In genomic region chr16:25587783-25588182, GRCh38 we compare ENCODE assay signal across 33 cellular contexts.
DNase-seq lines count a peak whose midpoint lies in the region; ATAC-seq, FAIRE-seq and TF ChIP-seq lines count a peak whose summit lies in the region.
"Had no signal": no experiment of that assay in that cellular context is flagged by ENCODE, and none has a peak within 500 bp of the region (broad histone marks: within the 10 kb centered on the region; RNA-seq: fewer than 3 reads in every experiment).

No MANE protein-coding gene starts in this region.

- ATAC-seq in HepG2 (no peak), right lobe of liver (no peak)
- ATAC-seq in activated CD8-positive, alpha-beta memory T cell treated with anti-CD3 and anti-CD28 coated beads, Interleukin-2, amount 10 ng/mL, durations not matched to agents 7 days and 5 days, result no peak
- ATAC-seq: A549; CD8-positive, alpha-beta T cell had no signal

- no peaks in the 10 kb centered on the region for H3K36me3 Mint-ChIP-seq in activated CD8-positive, alpha-beta memory T cell treated with anti-CD3 and anti-CD28 coated beads, Interleukin-2, amount 10 ng/mL, durations not matched to agents 7 days and 5 days
- H3K36me3 Mint-ChIP-seq: CD14-positive monocyte; CD4-positive, alpha-beta memory T cell; CD4-positive, CD25-positive, alpha-beta regulatory T cell; CD8-positive, alpha-beta memory T cell; CD8-positive, alpha-beta T cell had no signal

- no peak for DNase-seq in HepG2 (ENCODE audit: low spot score)
- DNase-seq in right lobe of liver, result no peak
- DNase-seq in WERI-Rb-1, result no peak
- DNase-seq in activated CD8-positive, alpha-beta memory T cell treated with anti-CD3 and anti-CD28 coated beads, Interleukin-2, amount 10 ng/mL, durations not matched to agents 7 days and 5 days, result no peak
- DNase-seq: 8988T; ACHN; AML-193; BE2C; C1 segment of cervical spinal cord; Caco-2; Calu3; CD4-positive, alpha-beta memory T cell; CD4-positive, alpha-beta T cell; CD4-positive, CD25-positive, alpha-beta regulatory T cell; CD8-positive, alpha-beta memory T cell; CD8-positive, alpha-beta T cell; COR-L47; DMS 273 treated with DMSO at 0.1 percent for 48 hours; DMS153; DMS53; DMS79; DMS79 treated with DMSO at 0.1 percent for 48 hours; DND-41; EL had no signal

- no peaks in the 10 kb centered on the region for H3K4me1 Mint-ChIP-seq in activated CD8-positive, alpha-beta memory T cell treated with anti-CD3 and anti-CD28 coated beads, Interleukin-2, amount 10 ng/mL, durations not matched to agents 7 days and 5 days
- H3K4me1 Mint-ChIP-seq: B cell; CD14-positive monocyte; CD4-positive, alpha-beta memory T cell; CD4-positive, CD25-positive, alpha-beta regulatory T cell; CD8-positive, alpha-beta memory T cell had no signal

- H3K27ac ChIP-seq in HepG2 (ENCODE audit: extremely low read length, insufficient read depth, low read length), result no peak overlapping the region
- H3K27ac ChIP-seq in right lobe of liver, result no peak overlapping the region
- peak overlapping the region; percentile 77 for H3K27ac ChIP-seq in WERI-Rb-1
- H3K27ac ChIP-seq: 22Rv1; A549; BLaER1; BLaER1 treated with 17β-estradiol and CSF1 and Interleukin-3, amounts not matched to agents 10 nM and 100 nM; C4-2B had no signal

- H3K4me1 ChIP-seq in HepG2 (ENCODE audit: insufficient read depth, low read length) (no peaks in the 10 kb centered on the region), right lobe of liver (no peaks in the 10 kb centered on the region)
- H3K4me1 ChIP-seq: A549; BE2C; BLaER1; BLaER1 treated with 17β-estradiol and CSF1 and Interleukin-3, amounts not matched to agents 10 nM and 100 nM; Caco-2 had no signal

- intact Hi-C loops in HepG2 (cut with micrococcal nuclease; ENCODE audit: unreplicated experiment) (no loop called here), right lobe of liver (cut with DNase I) (no loop called here)

- H3K9me3 ChIP-seq in HepG2 (ENCODE audit: low read length) (no peaks in the 10 kb centered on the region), right lobe of liver (no peaks in the 10 kb centered on the region), WERI-Rb-1 (ENCODE audit: severe bottlenecking) (peaks cover 10% of the 10 kb centered on the region)
- H3K9me3 ChIP-seq: A549, BE2C, BLaER1, Caco-2 had no signal

- CTCF ChIA-PET in HepG2 (lab: Yijun Ruan, JAX; ENCODE audit: low intra/inter-chr PET ratio, low total read pairs), result no interaction called here
- CTCF ChIA-PET in activated CD8-positive, alpha-beta memory T cell treated with anti-CD3 and anti-CD28 coated beads, Interleukin-2, amount 10 ng/mL, durations not matched to agents 7 days and 5 days (lab: Charles Lee), result no interaction called here

- no peak overlapping the region for H3K27ac Mint-ChIP-seq in activated CD8-positive, alpha-beta memory T cell treated with anti-CD3 and anti-CD28 coated beads, Interleukin-2, amount 10 ng/mL, durations not matched to agents 7 days and 5 days
- H3K27ac Mint-ChIP-seq: B cell; CD14-positive monocyte; CD4-positive, alpha-beta memory T cell; CD4-positive, alpha-beta T cell; CD4-positive, CD25-positive, alpha-beta regulatory T cell; CD8-positive, alpha-beta T cell had no signal

- FAIRE-seq in HepG2 (lab: Jason Lieb, UNC), result no peak
- FAIRE-seq: A204.1, A549, D721Med had no signal

- in situ Hi-C loops in HepG2 (cut with HindIII; ENCODE audit: extremely low pct_ligation_motif_present, low pct_unique_long_range_greater_than_20kb), result no loop called here

- POLR2A ChIA-PET in HepG2 (lab: Yijun Ruan, JAX), result no interaction called here

- no peaks in the 10 kb centered on the region for H4K20me1 ChIP-seq in HepG2 (ENCODE audit: insufficient read depth, low read length)
- H4K20me1 ChIP-seq: BLaER1; BLaER1 treated with 17β-estradiol and CSF1 and Interleukin-3, amounts not matched to agents 10 nM and 100 nM had no signal

- H3K4me2 ChIP-seq in HepG2 (ENCODE audit: low read depth, low read length), result no peak overlapping the region
- H3K4me2 ChIP-seq: A549; BLaER1; BLaER1 treated with 17β-estradiol and CSF1 and Interleukin-3, amounts not matched to agents 10 nM and 100 nM had no signal

- TF ChIP-seq CTCF in HepG2 (CRISPR knock-in tag; IDR thresholded peaks at IDR 0.05), result no peak
- no peak for TF ChIP-seq CTCF in right lobe of liver (IDR thresholded peaks at IDR 0.05)
- TF ChIP-seq CTCF in WERI-Rb-1 (IDR thresholded peaks at IDR 0.05; ENCODE audit: low read depth, low read length), result no peak

- TF ChIP-seq EP300 in HepG2 (IDR thresholded peaks at IDR 0.05; ENCODE audit: low read depth in 2 of 2, low read length in 2 of 2) (no peak), HepG2 (CRISPR knock-in tag; IDR thresholded peaks at IDR 0.05; ENCODE audit: borderline replicate concordance) (no peak)

- H3K9ac ChIP-seq in HepG2 (ENCODE audit: insufficient read depth, low read depth, low read length), result no peak overlapping the region
- H3K9ac ChIP-seq: BLaER1; BLaER1 treated with 17β-estradiol and CSF1 and Interleukin-3, amounts not matched to agents 10 nM and 100 nM had no signal

- H3K27me3 Mint-ChIP-seq in activated CD8-positive, alpha-beta memory T cell treated with anti-CD3 and anti-CD28 coated beads, Interleukin-2, amount 10 ng/mL, durations not matched to agents 7 days and 5 days, result no peaks in the 10 kb centered on the region

- TF ChIP-seq RAD21 in HepG2 (CRISPR knock-in tag; IDR thresholded peaks at IDR 0.05), result no peak

- H3K36me3 ChIP-seq in HepG2 (replicated peaks in 1 of 2; ENCODE audit: control insufficient read depth in 1 of 2, insufficient read depth in 2 of 2, low read length in 2 of 2) (no peaks in the 10 kb centered on the region), right lobe of liver (no peaks in the 10 kb centered on the region), WERI-Rb-1 (no peaks in the 10 kb centered on the region)
- H3K36me3 ChIP-seq: BE2C; BLaER1; BLaER1 treated with 17β-estradiol and CSF1 and Interleukin-3, amounts not matched to agents 10 nM and 100 nM had no signal

- BruUV-seq in HepG2 (replicated peaks; lab: Mats Ljungman, UMichigan), result no TSS peak

- 0% methylated on average over 1 of the region's 1 CpG for WGBS in HepG2 (ENCODE audit: low lambda C conversion rate)
- WGBS in right lobe of liver (ENCODE audit: insufficient coverage, low coverage, low lambda C conversion rate, missing lambda C conversion rate), result 12% methylated on average over 1 of the region's 1 CpG

- no peak for TF ChIP-seq POLR2A in HepG2 (IDR thresholded peaks at IDR 0.05; ENCODE audit: insufficient read depth in 1 of 2, low read depth in 2 of 2, low read length in 2 of 2)
- TF ChIP-seq POLR2A in right lobe of liver (IDR thresholded peaks at IDR 0.05), result no peak

- no peak overlapping the region for H3K4me3 Mint-ChIP-seq in activated CD8-positive, alpha-beta memory T cell treated with anti-CD3 and anti-CD28 coated beads, Interleukin-2, amount 10 ng/mL, durations not matched to agents 7 days and 5 days
- H3K4me3 Mint-ChIP-seq: B cell; CD14-positive monocyte; CD4-positive, alpha-beta memory T cell; CD4-positive, alpha-beta T cell; CD4-positive, CD25-positive, alpha-beta regulatory T cell; CD8-positive, alpha-beta T cell had no signal

- H3K4me3 ChIP-seq in HepG2 (replicated peaks in 1 of 3; ENCODE audit: insufficient read depth in 1 of 3, low read depth in 2 of 3, low read length in 3 of 3) (no peak overlapping the region), right lobe of liver (no peak overlapping the region), WERI-Rb-1 (ENCODE audit: low read depth, low read length) (no peak overlapping the region)
- H3K4me3 ChIP-seq: A549; BLaER1; BLaER1 treated with 17β-estradiol and CSF1 and Interleukin-3, amounts not matched to agents 10 nM and 100 nM had no signal

- no peak overlapping the region for H2AFZ ChIP-seq in HepG2 (ENCODE audit: low read length)

- no peaks in the 10 kb centered on the region for H3K79me2 ChIP-seq in HepG2 (ENCODE audit: insufficient read depth, low read length)

- no peaks in the 10 kb centered on the region for H3K27me3 ChIP-seq in HepG2 (ENCODE audit: control insufficient read depth in 1 of 2, insufficient read depth in 2 of 2, low read length in 2 of 2)
- H3K27me3 ChIP-seq in right lobe of liver, result no peaks in the 10 kb centered on the region
- H3K27me3 ChIP-seq in WERI-Rb-1 (ENCODE audit: insufficient read depth, low read depth, severe bottlenecking), result no peaks in the 10 kb centered on the region
- H3K27me3 ChIP-seq: BE2C; BLaER1; BLaER1 treated with 17β-estradiol and CSF1 and Interleukin-3, amounts not matched to agents 10 nM and 100 nM had no signal

- no peaks in the 10 kb centered on the region for H3K9me3 Mint-ChIP-seq in activated CD8-positive, alpha-beta memory T cell treated with anti-CD3 and anti-CD28 coated beads, Interleukin-2, amount 10 ng/mL, durations not matched to agents 7 days and 5 days (ENCODE audit: low read depth)
- H3K9me3 Mint-ChIP-seq: CD4-positive, alpha-beta T cell; CD8-positive, alpha-beta memory T cell; CD8-positive, alpha-beta T cell had no signal

TF ChIP-seq in HepG2, 621 proteins besides CTCF, POLR2A, EP300 and RAD21:
- TF ChIP-seq HNRNPK (IDR thresholded peaks at IDR 0.05; ENCODE audit: low read depth, low read length, poor library complexity, severe bottlenecking) (peak; percentile 89), PCBP2 (optimal IDR thresholded peaks at IDR 0.05; ENCODE audit: low read depth, low read length, poor library complexity, severe bottlenecking) (peak; percentile 56), ZNF775 (CRISPR knock-in tag; IDR thresholded peaks at IDR 0.05; ENCODE audit: borderline replicate concordance) (no peak)
